ENCODE assay signal across 22 cellular contexts in the genomic region with DNA sequence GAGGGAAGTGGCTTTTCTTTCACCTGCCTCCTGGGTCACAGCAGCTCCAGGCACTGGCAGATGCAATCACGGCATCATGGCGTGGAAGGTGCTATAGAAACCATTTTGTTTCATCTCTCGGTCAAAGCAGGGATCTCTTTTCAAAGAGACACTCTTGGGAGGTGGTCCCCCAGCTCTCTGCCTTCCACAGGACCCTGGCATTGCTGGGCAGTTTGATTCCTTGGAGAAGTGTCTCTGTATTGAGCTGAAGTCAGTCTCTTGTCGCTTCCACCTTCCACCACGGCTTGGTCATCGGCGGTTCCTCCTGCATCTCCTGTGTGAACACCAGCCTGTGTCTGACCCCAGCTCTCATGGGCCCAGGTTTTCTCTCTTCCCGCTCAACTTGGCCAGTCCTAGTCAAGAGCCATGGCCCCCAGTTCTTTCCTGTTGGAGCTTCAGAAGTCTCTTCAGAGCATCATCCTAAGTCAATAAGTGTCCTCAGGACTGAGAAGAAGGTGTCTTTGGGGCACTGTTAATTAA.
"Had no signal": no experiment of that assay in that cellular context is flagged by ENCODE, and none has a peak within 500 bp of the region (broad histone marks: within the 10 kb centered on the region; RNA-seq: fewer than 3 reads in every experiment).

No MANE protein-coding gene starts in this region.

- H3K36me3 ChIP-seq: left ventricle myocardium inferior, upper lobe of left lung had no signal

- H3K27ac ChIP-seq: left ventricle myocardium inferior, upper lobe of left lung, VCaP had no signal

- DNase-seq: activated CD4-positive, alpha-beta T cell treated with anti-CD3 and anti-CD28 coated beads, Interleukin-2, amount 50 U/mL, for 1 hour; activated CD8-positive, alpha-beta memory T cell treated with anti-CD3 and anti-CD28 coated beads, Interleukin-2, amount 50 U/mL, for 48 hours; activated effector memory CD4-positive, alpha-beta T cell treated with Interleukin-2 at 50 U/mL for 16 hours; activated naive CD4-positive, alpha-beta T cell treated with anti-CD3 and anti-CD28 coated beads for 36 hours; activated naive CD8-positive, alpha-beta T cell treated with anti-CD3 and anti-CD28 coated beads, Interleukin-2, amount 10 ng/mL, durations not matched to agents 7 days and 5 days; activated T-cell treated with anti-CD3 and anti-CD28 coated beads, Interleukin-2, amount 50 U/mL, for 72 hours; amniotic stem cell; effector CD4-positive, alpha-beta T cell; foreskin melanocyte; kidney glomerular epithelial cell; left ventricle myocardium inferior; mammary epithelial cell; stimulated activated CD4-positive, alpha-beta T cell treated with anti-CD3 and anti-CD28 coated beads, Interleukin-15, amount 100 ng/mL, for 24 hours; stimulated activated naive B cell treated with anti-CD40 and anti-IgM and Interleukin-4, amounts not matched to agents 10 μg/mL and 1 μg/mL and 100 μg/mL, for 72 hours; upper lobe of left lung had no signal

- ATAC-seq: activated CD4-positive, CD25-positive, alpha-beta regulatory T cell treated with anti-CD3 and anti-CD28 coated beads, Interleukin-2, amount 50 U/mL, for 24 hours; activated T-cell treated with anti-CD3 and anti-CD28 coated beads, Interleukin-2, amount 50 U/mL, for 72 hours; sciatic nerve; SK-N-SH treated with all-trans-retinoic acid at 6 μM for 48 hours; stimulated activated naive B cell treated with anti-CD40 and anti-IgM and Interleukin-4, amounts not matched to agents 10 μg/mL and 1 μg/mL and 100 μg/mL, for 72 hours had no signal

- H3K4me2 ChIP-seq: smooth muscle cell had no signal

- H3K4me3 Mint-ChIP-seq: activated naive CD4-positive, alpha-beta T cell treated with anti-CD3 and anti-CD28 coated beads for 36 hours; activated naive CD8-positive, alpha-beta T cell treated with anti-CD3 and anti-CD28 coated beads, Interleukin-2, amount 10 ng/mL, durations not matched to agents 7 days and 5 days; activated T-cell treated with anti-CD3 and anti-CD28 coated beads, Interleukin-2, amount 50 U/mL, for 72 hours; mesothelial cell of epicardium; nephron; stimulated activated naive B cell treated with anti-CD40 and anti-IgM and Interleukin-4, amounts not matched to agents 10 μg/mL and 1 μg/mL and 100 μg/mL, for 72 hours had no signal

- H3K27ac Mint-ChIP-seq: activated naive CD4-positive, alpha-beta T cell treated with anti-CD3 and anti-CD28 coated beads for 36 hours; activated naive CD8-positive, alpha-beta T cell treated with anti-CD3 and anti-CD28 coated beads, Interleukin-2, amount 10 ng/mL, durations not matched to agents 7 days and 5 days; activated T-cell treated with anti-CD3 and anti-CD28 coated beads, Interleukin-2, amount 50 U/mL, for 72 hours; mesothelial cell of epicardium; stimulated activated naive B cell treated with anti-CD40 and anti-IgM and Interleukin-4, amounts not matched to agents 10 μg/mL and 1 μg/mL and 100 μg/mL, for 72 hours had no signal

- H3K9me3 ChIP-seq: upper lobe of left lung had no signal

- H3K27me3 ChIP-seq: upper lobe of left lung had no signal

- H3K36me3 Mint-ChIP-seq: activated naive CD8-positive, alpha-beta T cell treated with anti-CD3 and anti-CD28 coated beads, Interleukin-2, amount 10 ng/mL, durations not matched to agents 7 days and 5 days; mesothelial cell of epicardium; stimulated activated naive B cell treated with anti-CD40 and anti-IgM and Interleukin-4, amounts not matched to agents 10 μg/mL and 1 μg/mL and 100 μg/mL, for 72 hours had no signal

- H3K4me3 ChIP-seq: left ventricle myocardium inferior, smooth muscle cell, upper lobe of left lung had no signal

- H3K9me3 Mint-ChIP-seq: activated naive CD4-positive, alpha-beta T cell treated with anti-CD3 and anti-CD28 coated beads for 36 hours; activated T-cell treated with anti-CD3 and anti-CD28 coated beads, Interleukin-2, amount 50 U/mL, for 72 hours had no signal
